ENCODE assay signal across 26 cellular contexts in the genomic region with DNA sequence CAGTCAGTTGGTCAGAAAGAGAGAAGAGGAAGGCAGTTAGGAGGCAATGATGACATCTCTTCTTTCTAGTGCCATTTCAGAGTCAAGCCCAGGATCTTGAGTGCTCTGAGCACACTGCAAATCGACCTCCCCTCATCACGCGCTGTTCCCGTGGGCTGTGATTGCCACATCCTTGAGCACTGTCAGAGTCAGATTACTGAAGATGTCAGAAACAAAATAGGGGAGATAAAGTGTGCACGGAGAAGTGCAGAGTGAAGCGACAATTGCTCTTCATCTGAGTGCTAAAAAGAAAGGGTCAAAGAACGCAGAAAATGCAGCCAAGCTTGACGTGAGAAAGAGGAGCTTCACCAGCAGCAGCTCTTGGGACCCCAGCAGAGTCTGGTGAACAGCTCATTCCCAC.
"Had no signal": no experiment of that assay in that cellular context is flagged by ENCODE, and none has a peak within 500 bp of the region (broad histone marks: within the 10 kb centered on the region; RNA-seq: fewer than 3 reads in every experiment).

No MANE protein-coding gene starts in this region.

- H3K27ac Mint-ChIP-seq: naive thymus-derived CD4-positive, alpha-beta T cell; T-helper 1 cell treated with Interleukin-12 subunit alpha and Interleukin-12 subunit beta and Interleukin-4 antibody, amounts not matched to agents 30 μg/mL and 1 μg/mL, for 36 hours had no signal

- DNase-seq: activated CD4-positive, alpha-beta T cell treated with anti-CD3 and anti-CD28 coated beads for 4 hours; activated CD4-positive, alpha-beta T cell treated with anti-CD3 and anti-CD28 coated beads, Interleukin-2, amount 50 U/mL, for 4 hours; activated CD8-positive, alpha-beta memory T cell treated with anti-CD3 and anti-CD28 coated beads for 24 hours; activated gamma-delta T cell; activated naive CD4-positive, alpha-beta T cell treated with anti-CD3 and anti-CD28 coated beads, Interleukin-2, amount 50 U/mL, for 16 hours; dermis blood vessel endothelial cell; effector CD4-positive, alpha-beta T cell; foreskin keratinocyte; glutamatergic neuron; left colon; midbrain; naive thymus-derived CD4-positive, alpha-beta T cell; occipital lobe; psoas muscle; stimulated activated CD4-positive, alpha-beta T cell treated with anti-CD3 and anti-CD28 coated beads, Interleukin-2, amount 100 ng/mL, for 48 hours; stimulated activated naive CD4-positive, alpha-beta T cell treated with Interleukin-2 at 50 U/mL for 16 hours; T-helper 9 cell had no signal

- ATAC-seq: foreskin keratinocyte; left colon; naive thymus-derived CD4-positive, alpha-beta T cell; psoas muscle had no signal

- H3K27me3 ChIP-seq: breast epithelium, esophagus muscularis mucosa, foreskin keratinocyte, hepatocyte, right atrium auricular region, tibial nerve had no signal

- H3K4me1 ChIP-seq: breast epithelium, esophagus muscularis mucosa, foreskin keratinocyte, parathyroid adenoma, psoas muscle, right atrium auricular region, tibial nerve had no signal

- H3K4me3 Mint-ChIP-seq: naive thymus-derived CD4-positive, alpha-beta T cell; neural crest cell; T-helper 1 cell treated with Interleukin-12 subunit alpha and Interleukin-12 subunit beta and Interleukin-4 antibody, amounts not matched to agents 30 μg/mL and 1 μg/mL, for 36 hours had no signal

- H3K4me3 ChIP-seq: breast epithelium, esophagus muscularis mucosa, hepatocyte, psoas muscle, right atrium auricular region, tibial nerve had no signal

- H3K4me1 Mint-ChIP-seq: naive thymus-derived CD4-positive, alpha-beta T cell; neural crest cell had no signal

- H3K36me3 ChIP-seq: breast epithelium, esophagus muscularis mucosa, right atrium auricular region, tibial nerve had no signal

- H3K27ac ChIP-seq: breast epithelium, esophagus muscularis mucosa, foreskin keratinocyte, hepatocyte, parathyroid adenoma, psoas muscle, right atrium auricular region, tibial nerve, VCaP had no signal

- H3K9me3 ChIP-seq: psoas muscle had no signal
